ENCODE assay signal across 16 cellular contexts in genomic region chr13:28318418-28318995, GRCh38.
"Had no signal": no experiment of that assay in that cellular context is flagged by ENCODE, and none has a peak within 500 bp of the region (broad histone marks: within the 10 kb centered on the region; RNA-seq: fewer than 3 reads in every experiment).

No MANE protein-coding gene starts in this region.

- H3K27me3 ChIP-seq: esophagus muscularis mucosa had no signal

- H3K9me3 ChIP-seq: esophagus muscularis mucosa had no signal

- H3K4me3 ChIP-seq: esophagus muscularis mucosa, skin epidermis had no signal

- ATAC-seq: left lobe of liver; naive thymus-derived CD8-positive, alpha-beta T cell; stimulated activated naive CD8-positive, alpha-beta T cell treated with anti-CD3 and anti-CD28 coated beads, Interleukin-15, Interleukin-2, amounts not matched to agents 100 U/mL and 50 U/mL, for 24 hours; T-cell had no signal

- H3K27me3 Mint-ChIP-seq: naive thymus-derived CD8-positive, alpha-beta T cell; T-cell had no signal

- H3K4me3 Mint-ChIP-seq: naive thymus-derived CD8-positive, alpha-beta T cell; T-cell had no signal

- H3K27ac Mint-ChIP-seq: T-cell had no signal

- DNase-seq: activated CD4-positive, CD25-positive, alpha-beta regulatory T cell treated with anti-CD3 and anti-CD28 coated beads, Interleukin-2, amount 50 U/mL, for 72 hours; activated naive CD4-positive, alpha-beta T cell treated with Interleukin-2 at 50 U/mL for 16 hours; activated T-cell treated with anti-CD3 and anti-CD28 coated beads for 4 hours; hippocampal formation; naive thymus-derived CD8-positive, alpha-beta T cell; nucleus accumbens; posterior cingulate gyrus; retina; stimulated activated naive CD8-positive, alpha-beta T cell treated with anti-CD3 and anti-CD28 coated beads, Interleukin-15, Interleukin-2, amounts not matched to agents 100 U/mL and 50 U/mL, for 24 hours; T-cell; T-helper 9 cell had no signal

- H3K27ac ChIP-seq: esophagus muscularis mucosa, skin epidermis had no signal

- FAIRE-seq: colon, keratinocyte had no signal

- H3K36me3 Mint-ChIP-seq: naive thymus-derived CD8-positive, alpha-beta T cell; T-cell had no signal

- H3K4me1 Mint-ChIP-seq: naive thymus-derived CD8-positive, alpha-beta T cell; T-cell had no signal

- H3K9me3 Mint-ChIP-seq: naive thymus-derived CD8-positive, alpha-beta T cell; T-cell had no signal
